In the genomic region with DNA sequence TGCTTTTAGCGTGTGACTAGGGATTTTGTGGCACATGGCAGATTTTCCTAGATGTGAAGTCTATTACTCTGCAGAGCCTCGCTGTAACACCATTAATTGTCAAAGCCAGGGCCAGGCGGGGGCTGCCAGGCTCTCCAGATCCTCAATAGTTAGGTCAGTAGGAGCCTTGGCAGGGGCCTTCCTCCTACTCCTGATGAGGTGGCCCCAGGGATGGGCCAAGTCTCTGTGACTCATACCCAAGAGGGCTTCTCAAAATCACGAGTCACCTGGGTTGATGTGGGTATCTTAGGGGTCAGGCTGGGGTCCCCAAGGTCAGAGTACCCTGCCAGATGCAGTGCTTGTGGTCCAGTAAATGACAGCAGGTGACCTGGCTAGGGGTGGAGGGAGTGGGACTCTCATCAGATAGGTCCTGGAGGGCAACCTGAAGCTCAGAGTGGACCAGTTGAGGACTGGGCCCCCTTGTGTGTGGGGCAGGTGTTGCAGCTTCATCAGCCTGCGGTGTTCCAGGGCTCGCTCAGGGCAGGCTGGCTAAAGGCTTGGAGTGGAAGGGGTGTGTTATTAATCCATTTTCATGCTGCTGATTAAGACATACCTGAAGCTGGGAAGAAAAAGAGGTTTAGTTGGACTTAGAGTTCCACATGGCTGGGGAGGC, we compare ENCODE assay signal across 10 cellular contexts.
DNase-seq lines count a peak whose midpoint lies in the region; ATAC-seq lines count a peak whose summit lies in the region.
"Had no signal": no experiment of that assay in that cellular context is flagged by ENCODE, and none has a peak within 500 bp of the region (broad histone marks: within the 10 kb centered on the region; RNA-seq: fewer than 3 reads in every experiment).

No MANE protein-coding gene starts in this region.

- H3K27ac ChIP-seq in mesodermal cell (ENCODE audit: low read depth, low read length, severe bottlenecking) = peak overlapping the region; percentile 89
- H3K27ac ChIP-seq: right atrium auricular region had no signal

- no peaks in the 10 kb centered on the region for H3K9me3 ChIP-seq in mesodermal cell (ENCODE audit: control insufficient read depth, low read length)
- H3K9me3 ChIP-seq: right atrium auricular region had no signal

- H3K4me1 ChIP-seq in mesodermal cell (ENCODE audit: control insufficient read depth, insufficient read depth, low read length, poor library complexity, severe bottlenecking) = peaks cover 51% of the 10 kb centered on the region

- 89 to 92% methylated on average over 5 of the region's 6 CpGs for WGBS in mesodermal cell (ENCODE audit: insufficient coverage in 2 of 2), 2 experiments

- no peak overlapping the region for H3K4me3 ChIP-seq in mesodermal cell (ENCODE audit: extremely low read depth, insufficient read depth, low read length, poor library complexity, severe bottlenecking)
- H3K4me3 ChIP-seq: right atrium auricular region had no signal

- peak; percentile 52 for DNase-seq in ELF-1 (ENCODE audit: low read depth, low spot score)
- peak; percentile 28 for DNase-seq in HuH-7.5 (ENCODE audit: low spot score)
- DNase-seq in cerebellar cortex (ENCODE audit: low spot score) = peak; percentile 43
- DNase-seq in medulla oblongata (ENCODE audit: extremely low spot score) = no peak
- no peak for DNase-seq in globus pallidus (ENCODE audit: low spot score)
- no peak for DNase-seq in T-helper 9 cell
- DNase-seq: activated naive CD4-positive, alpha-beta T cell treated with Interleukin-2 at 50 U/mL for 16 hours had no signal

- no peak for ATAC-seq in GM21723 (IDR thresholded peaks at IDR 0.05; ENCODE audit: unreplicated experiment)

- peaks cover 11% of the 10 kb centered on the region for H3K36me3 ChIP-seq in mesodermal cell (ENCODE audit: control insufficient read depth, insufficient read depth, low read length)
- H3K36me3 ChIP-seq: right atrium auricular region had no signal

Comparison
In these comparisons a context has a peak if more than half of its experiments do, and no peak if none do; other contexts are left out.
1. DNase-seq: peak in ELF-1 (single experiment), HuH-7.5 (single experiment) and cerebellar cortex (single experiment); none in medulla oblongata (single experiment), globus pallidus (single experiment) and T-helper 9 cell (single experiment).